Comparison of ENCODE assay signal across 1 cellular context in the genomic region with DNA sequence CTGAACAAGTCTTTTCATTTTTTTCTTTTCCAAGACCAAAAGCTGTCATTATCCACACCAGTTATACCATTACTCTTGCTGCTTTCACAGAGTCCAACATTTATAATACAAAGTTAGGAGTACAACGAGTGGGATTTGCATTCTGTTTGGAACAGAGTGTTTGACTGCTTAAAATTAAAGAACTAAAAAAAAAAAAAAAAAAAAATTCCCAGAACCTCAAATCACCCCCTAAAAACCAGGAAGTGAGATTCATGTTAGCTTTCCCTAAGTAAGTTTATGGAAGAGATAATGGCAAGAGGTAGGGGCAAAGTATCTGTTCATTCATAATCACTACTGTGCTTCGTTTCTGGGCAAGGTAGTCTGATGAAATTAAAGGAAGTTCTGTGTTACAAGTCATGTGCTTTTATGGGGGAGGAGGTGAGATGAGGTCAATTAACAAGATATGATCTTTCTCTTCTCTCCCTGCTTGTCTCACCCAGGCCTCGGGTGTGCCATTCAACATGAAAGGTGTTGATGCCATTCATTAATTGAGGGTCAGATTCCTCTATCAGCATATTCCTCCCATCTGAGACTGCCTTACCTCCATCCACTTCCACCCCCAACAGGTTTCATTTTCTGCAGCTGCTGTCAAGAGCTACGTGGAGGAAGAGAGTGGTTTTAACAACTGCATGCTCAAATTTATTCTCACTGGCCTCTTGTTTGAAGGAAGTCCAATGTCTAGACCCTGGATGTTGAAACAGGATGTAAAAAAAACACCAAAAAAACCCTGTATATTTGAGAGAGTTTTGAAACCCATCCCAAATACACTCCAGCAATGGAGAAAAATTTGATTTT.
TF ChIP-seq lines count a peak whose summit lies in the region.

No MANE protein-coding gene starts in this region.

TF ChIP-seq in GM23338, 12 proteins besides CTCF, POLR2A, EP300 and RAD21 (continued from another document):
- TF ChIP-seq JUNB (IDR thresholded peaks at IDR 0.05; ENCODE audit: unreplicated experiment): no peak
- TF ChIP-seq, protein P1, sequence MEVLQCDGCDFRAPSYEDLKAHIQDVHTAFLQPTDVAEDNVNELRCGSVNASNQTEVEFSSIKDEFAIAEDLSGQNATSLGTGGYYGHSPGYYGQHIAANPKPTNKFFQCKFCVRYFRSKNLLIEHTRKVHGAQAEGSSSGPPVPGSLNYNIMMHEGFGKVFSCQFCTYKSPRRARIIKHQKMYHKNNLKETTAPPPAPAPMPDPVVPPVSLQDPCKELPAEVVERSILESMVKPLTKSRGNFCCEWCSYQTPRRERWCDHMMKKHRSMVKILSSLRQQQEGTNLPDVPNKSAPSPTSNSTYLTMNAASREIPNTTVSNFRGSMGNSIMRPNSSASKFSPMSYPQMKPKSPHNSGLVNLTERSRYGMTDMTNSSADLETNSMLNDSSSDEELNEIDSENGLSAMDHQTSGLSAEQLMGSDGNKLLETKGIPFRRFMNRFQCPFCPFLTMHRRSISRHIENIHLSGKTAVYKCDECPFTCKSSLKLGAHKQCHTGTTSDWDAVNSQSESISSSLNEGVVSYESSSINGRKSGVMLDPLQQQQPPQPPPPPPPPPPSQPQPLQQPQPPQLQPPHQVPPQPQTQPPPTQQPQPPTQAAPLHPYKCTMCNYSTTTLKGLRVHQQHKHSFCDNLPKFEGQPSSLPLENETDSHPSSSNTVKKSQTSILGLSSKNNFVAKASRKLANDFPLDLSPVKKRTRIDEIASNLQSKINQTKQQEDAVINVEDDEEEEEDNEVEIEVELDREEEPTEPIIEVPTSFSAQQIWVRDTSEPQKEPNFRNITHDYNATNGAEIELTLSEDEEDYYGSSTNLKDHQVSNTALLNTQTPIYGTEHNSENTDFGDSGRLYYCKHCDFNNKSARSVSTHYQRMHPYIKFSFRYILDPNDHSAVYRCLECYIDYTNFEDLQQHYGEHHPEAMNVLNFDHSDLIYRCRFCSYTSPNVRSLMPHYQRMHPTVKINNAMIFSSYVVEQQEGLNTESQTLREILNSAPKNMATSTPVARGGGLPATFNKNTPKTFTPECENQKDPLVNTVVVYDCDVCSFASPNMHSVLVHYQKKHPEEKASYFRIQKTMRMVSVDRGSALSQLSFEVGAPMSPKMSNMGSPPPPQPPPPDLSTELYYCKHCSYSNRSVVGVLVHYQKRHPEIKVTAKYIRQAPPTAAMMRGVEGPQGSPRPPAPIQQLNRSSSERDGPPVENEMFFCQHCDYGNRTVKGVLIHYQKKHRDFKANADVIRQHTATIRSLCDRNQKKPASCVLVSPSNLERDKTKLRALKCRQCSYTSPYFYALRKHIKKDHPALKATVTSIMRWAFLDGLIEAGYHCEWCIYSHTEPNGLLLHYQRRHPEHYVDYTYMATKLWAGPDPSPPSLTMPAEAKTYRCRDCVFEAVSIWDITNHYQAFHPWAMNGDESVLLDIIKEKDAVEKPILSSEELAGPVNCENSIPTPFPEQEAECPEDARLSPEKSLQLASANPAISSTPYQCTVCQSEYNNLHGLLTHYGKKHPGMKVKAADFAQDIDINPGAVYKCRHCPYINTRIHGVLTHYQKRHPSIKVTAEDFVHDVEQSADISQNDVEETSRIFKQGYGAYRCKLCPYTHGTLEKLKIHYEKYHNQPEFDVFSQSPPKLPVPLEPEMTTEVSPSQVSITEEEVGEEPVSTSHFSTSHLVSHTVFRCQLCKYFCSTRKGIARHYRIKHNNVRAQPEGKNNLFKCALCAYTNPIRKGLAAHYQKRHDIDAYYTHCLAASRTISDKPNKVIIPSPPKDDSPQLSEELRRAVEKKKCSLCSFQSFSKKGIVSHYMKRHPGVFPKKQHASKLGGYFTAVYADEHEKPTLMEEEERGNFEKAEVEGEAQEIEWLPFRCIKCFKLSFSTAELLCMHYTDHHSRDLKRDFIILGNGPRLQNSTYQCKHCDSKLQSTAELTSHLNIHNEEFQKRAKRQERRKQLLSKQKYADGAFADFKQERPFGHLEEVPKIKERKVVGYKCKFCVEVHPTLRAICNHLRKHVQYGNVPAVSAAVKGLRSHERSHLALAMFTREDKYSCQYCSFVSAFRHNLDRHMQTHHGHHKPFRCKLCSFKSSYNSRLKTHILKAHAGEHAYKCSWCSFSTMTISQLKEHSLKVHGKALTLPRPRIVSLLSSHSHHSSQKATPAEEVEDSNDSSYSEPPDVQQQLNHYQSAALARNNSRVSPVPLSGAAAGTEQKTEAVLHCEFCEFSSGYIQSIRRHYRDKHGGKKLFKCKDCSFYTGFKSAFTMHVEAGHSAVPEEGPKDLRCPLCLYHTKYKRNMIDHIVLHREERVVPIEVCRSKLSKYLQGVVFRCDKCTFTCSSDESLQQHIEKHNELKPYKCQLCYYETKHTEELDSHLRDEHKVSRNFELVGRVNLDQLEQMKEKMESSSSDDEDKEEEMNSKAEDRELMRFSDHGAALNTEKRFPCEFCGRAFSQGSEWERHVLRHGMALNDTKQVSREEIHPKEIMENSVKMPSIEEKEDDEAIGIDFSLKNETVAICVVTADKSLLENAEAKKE (CRISPR knock-in tag; IDR thresholded peaks at IDR 0.05): no peak
TF ChIP-seq in GM23338: peak in this region for 0.
